Comparison of ENCODE assay signal across 8 cellular contexts in the genomic region with DNA sequence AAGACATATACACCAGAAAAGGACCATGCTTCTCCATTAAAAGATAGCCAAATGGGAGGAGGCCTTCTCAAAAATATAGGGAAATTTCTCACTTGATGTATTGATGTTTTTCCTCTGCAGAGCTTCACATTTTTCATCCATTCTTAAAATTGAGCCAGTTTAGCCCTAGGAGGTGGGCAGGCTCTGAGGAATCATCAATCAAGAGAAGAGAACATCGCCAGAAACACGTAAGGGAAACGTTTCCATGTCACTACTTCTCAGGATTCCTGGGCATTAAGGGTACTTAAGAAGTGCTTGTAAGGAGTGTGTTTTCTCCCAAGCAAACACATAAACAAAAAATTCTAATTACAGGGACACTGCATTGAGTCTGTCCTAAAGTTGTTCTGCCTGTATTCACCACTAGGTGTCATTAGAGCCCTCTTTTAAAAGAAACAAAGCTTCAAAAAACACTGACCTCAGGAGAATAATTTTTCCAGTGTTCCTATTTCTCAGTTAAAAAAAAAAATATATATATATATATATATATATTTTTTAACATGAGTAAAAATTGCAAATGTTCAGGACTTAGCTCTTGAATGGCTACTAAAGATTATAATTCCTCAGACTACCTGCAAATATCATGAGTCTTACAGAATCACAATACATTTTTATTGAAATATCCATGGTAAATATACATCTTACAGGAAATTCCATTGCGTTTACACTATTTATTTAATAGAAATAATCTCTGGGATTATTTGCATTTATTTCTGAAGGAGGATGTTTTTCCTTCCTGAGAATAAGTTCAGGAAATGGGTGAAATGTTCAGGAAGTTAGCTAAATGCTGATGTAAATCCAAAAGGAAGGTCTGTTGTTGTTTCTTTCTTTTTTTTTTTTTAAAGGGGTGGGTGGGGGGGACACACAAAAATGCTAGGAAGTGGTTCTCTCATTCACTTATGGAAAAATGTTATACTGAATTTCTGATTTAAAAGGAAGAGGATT. TPM values are rescaled to one million over a fixed set of nuclear protein-coding genes. Genes with fewer than 3 reads are reported as not detected.
A peak's percentile ranks its signal among the peaks of the same experiment; 100 is the strongest.
DNase-seq lines count a peak whose midpoint lies in the region; ATAC-seq, FAIRE-seq and TF ChIP-seq lines count a peak whose summit lies in the region.

No MANE protein-coding gene starts in this region.

- TF ChIP-seq POLR2A in GM12878 (IDR thresholded peaks at IDR 0.05; ENCODE audit: low read depth, low read length) (no peak), HepG2 (IDR thresholded peaks at IDR 0.05; ENCODE audit: insufficient read depth in 1 of 2, low read depth in 2 of 2, low read length in 2 of 2) (no peak), vagina (IDR thresholded peaks at IDR 0.05) (no peak)

- intact Hi-C loops in GM12878 (cut with micrococcal nuclease; ENCODE audit: unreplicated experiment) (loop anchor here (1.0 to 5.0 kb wide), 3 partner anchors 351 to 482 kb away; no protein-coding TSS in a partner anchor), HepG2 (cut with micrococcal nuclease; ENCODE audit: unreplicated experiment) (loop anchor here (1.0 kb wide), 2 partner anchors 351 to 482 kb away; no protein-coding TSS in a partner anchor), vagina (cut with DNase I) (loop anchor here (5.0 kb wide), 2 partner anchors 353 to 483 kb away; no protein-coding TSS in a partner anchor)

- H3K27me3 ChIP-seq in GM12878 (replicated peaks in 1 of 2; ENCODE audit: control insufficient read depth in 2 of 2, insufficient read depth in 2 of 2, low read length in 1 of 2) (no peaks in the 10 kb centered on the region; a peak in 1 of 4 replicates), HepG2 (ENCODE audit: control insufficient read depth in 1 of 2, insufficient read depth in 2 of 2, low read length in 2 of 2) (no peaks in the 10 kb centered on the region; a peak in 1 of 5 replicates), vagina (no peaks in the 10 kb centered on the region)

- ATAC-seq in HG03025 (IDR thresholded peaks at IDR 0.05; ENCODE audit: low FRiP score, unreplicated experiment) (peak; percentile 78), GM12878 (peak; percentile 81), HepG2 (no peak)

- no TSS peak for BruUV-seq in GM12878 (replicated peaks; lab: Mats Ljungman, UMichigan)
- BruUV-seq in HepG2 (replicated peaks; lab: Mats Ljungman, UMichigan): no TSS peak

- H3K4me2 ChIP-seq in GM12878 (ENCODE audit: control insufficient read depth, insufficient read depth) (no peak overlapping the region), HepG2 (ENCODE audit: low read depth, low read length) (peak overlapping the region; percentile 99)

- peak; percentile 51 to 66 (median 53); a peak in 5 of 6 replicates for TF ChIP-seq CTCF in GM12878 (IDR thresholded peaks at IDR 0.05 in 2 of 3, conservative IDR thresholded peaks at IDR 0.05 in 1 of 3; ENCODE audit: control insufficient read depth in 2 of 3, extremely low read depth in 1 of 3, insufficient read depth in 1 of 3, low read depth in 3 of 3, low read length in 3 of 3)
- TF ChIP-seq CTCF in HepG2 (CRISPR knock-in tag; IDR thresholded peaks at IDR 0.05): peak; percentile 62
- peak; percentile 50 to 67 (median 52) for TF ChIP-seq CTCF in vagina (IDR thresholded peaks at IDR 0.05)

- H3K36me3 ChIP-seq in GM12878 (ENCODE audit: control insufficient read depth in 2 of 2, insufficient read depth in 2 of 2, low read length in 1 of 2): no peaks in the 10 kb centered on the region
- H3K36me3 ChIP-seq in HepG2 (replicated peaks in 1 of 2; ENCODE audit: control insufficient read depth in 1 of 2, insufficient read depth in 2 of 2, low read length in 2 of 2): no peaks in the 10 kb centered on the region
- no peaks in the 10 kb centered on the region for H3K36me3 ChIP-seq in vagina

- POLR2A ChIA-PET in GM12878 (lab: Charles Lee): no interaction called here
- POLR2A ChIA-PET in HepG2 (lab: Yijun Ruan, JAX): interaction anchor here (1.4 to 5.2 kb wide), 9 partner anchors 14 to 158 kb away, joined by 3 to 287 read pairs (median 12); a partner anchor contains a TSS

- SMC1A ChIA-PET in GM12878 (lab: Charles Lee; ENCODE audit: uncharacterized antibody, unreplicated experiment): interaction anchor here (0.6 to 3.2 kb wide), 9 partner anchors 12 to 481 kb away, joined by 3 to 24 read pairs (median 4); a partner anchor contains a TSS

- in situ Hi-C loops in GM12878 (cut with MboI) (no loop called here), HepG2 (cut with HindIII; ENCODE audit: extremely low pct_ligation_motif_present, low pct_unique_long_range_greater_than_20kb) (loop anchor here (5.0 to 10.0 kb wide), 2 partner anchors 358 to 486 kb away; no protein-coding TSS in a partner anchor)

- H3K9ac ChIP-seq in GM12878 (ENCODE audit: control insufficient read depth, insufficient read depth, low read length): no peak overlapping the region
- H3K9ac ChIP-seq in HepG2 (ENCODE audit: insufficient read depth, low read depth, low read length): peak overlapping the region; percentile 75

- CTCF ChIA-PET in GM12878 (lab: Yijun Ruan, JAX) (interaction anchor here (0.6 to 4.4 kb wide), 36 partner anchors 12 to 1612 kb away, joined by 3 to 54 read pairs (median 4); no protein-coding TSS in a partner anchor), HepG2 (lab: Yijun Ruan, JAX; ENCODE audit: low intra/inter-chr PET ratio, low total read pairs) (interaction anchor here (0.6 to 4.8 kb wide), 8 partner anchors 16 to 482 kb away, joined by 3 to 29 read pairs (median 4); no protein-coding TSS in a partner anchor)

- DNase-seq in SIG-M5 treated with dmso at 0.1 percent for 504 hours (lab: John Stamatoyannopoulos, UW; ENCODE audit: unreplicated experiment) (peak; percentile 28), SIG-M5 (lab: John Stamatoyannopoulos, UW) (no peak), NCI-H446 (lab: John Stamatoyannopoulos, UW) (peak; percentile 65 to 75), GM12878 (ENCODE audit: low read depth, low spot score) (no peak), HepG2 (ENCODE audit: low spot score) (peak; percentile 65), vagina (ENCODE audit: extremely low spot score in 2 of 2) (no peak)
- DNase-seq in activated T-cell treated with anti-CD3 and anti-CD28 coated beads, Interleukin-2, amount 50 U/mL, for 1 hour: no peak

- no peak for TF ChIP-seq EP300 in GM12878 (IDR thresholded peaks at IDR 0.05; ENCODE audit: borderline replicate concordance in 1 of 2, control insufficient read depth in 1 of 2, low read depth in 2 of 2, low read length in 2 of 2)
- no peak for TF ChIP-seq EP300 in HepG2 (IDR thresholded peaks at IDR 0.05; ENCODE audit: low read depth in 2 of 2, low read length in 2 of 2)
- TF ChIP-seq EP300 in HepG2 (CRISPR knock-in tag; IDR thresholded peaks at IDR 0.05; ENCODE audit: borderline replicate concordance): no peak

- H2AFZ ChIP-seq in GM12878 (ENCODE audit: control insufficient read depth, low read depth, low read length): no peak overlapping the region
- peak overlapping the region; percentile 60 for H2AFZ ChIP-seq in HepG2 (ENCODE audit: low read length)

- H3K27ac ChIP-seq in GM12878 (ENCODE audit: control insufficient read depth, insufficient read depth) (no peak overlapping the region), HepG2 (ENCODE audit: extremely low read length, insufficient read depth, low read length) (peak overlapping the region; percentile 94), vagina (peak overlapping the region; percentile 81)

- WGBS in GM12878 (ENCODE audit: insufficient coverage, insufficient replicate concordance, low lambda C conversion rate, missing lambda C conversion rate): 0% methylated on average over 4 of the region's 4 CpGs
- 4% methylated on average over 4 of the region's 4 CpGs for WGBS in HepG2 (ENCODE audit: low lambda C conversion rate)

- no peaks in the 10 kb centered on the region for H3K4me1 ChIP-seq in GM12878 (ENCODE audit: control insufficient read depth, insufficient read depth, low read length)
- H3K4me1 ChIP-seq in HepG2 (ENCODE audit: insufficient read depth, low read length): peaks cover 52% of the 10 kb centered on the region
- H3K4me1 ChIP-seq in vagina: peaks cover 54% of the 10 kb centered on the region

- H4K20me1 ChIP-seq in GM12878 (ENCODE audit: control insufficient read depth, insufficient read depth): no peaks in the 10 kb centered on the region
- no peaks in the 10 kb centered on the region for H4K20me1 ChIP-seq in HepG2 (ENCODE audit: insufficient read depth, low read length)

- no peaks in the 10 kb centered on the region for H3K9me3 ChIP-seq in GM12878 (replicated peaks; ENCODE audit: control insufficient read depth, insufficient read depth, low read length)
- no peaks in the 10 kb centered on the region for H3K9me3 ChIP-seq in HepG2 (ENCODE audit: low read length)
- no peaks in the 10 kb centered on the region for H3K9me3 ChIP-seq in vagina

- FAIRE-seq in GM12878 (lab: Jason Lieb, UNC): peak; percentile 93
- peak; percentile 79 for FAIRE-seq in HepG2 (lab: Jason Lieb, UNC)

- H3K79me2 ChIP-seq in GM12878 (ENCODE audit: control insufficient read depth, insufficient read depth, low read length): no peaks in the 10 kb centered on the region
- no peaks in the 10 kb centered on the region for H3K79me2 ChIP-seq in HepG2 (ENCODE audit: insufficient read depth, low read length)

- TF ChIP-seq RAD21 in GM12878 (IDR thresholded peaks at IDR 0.05; ENCODE audit: insufficient read depth, low read depth, low read length) (peak; percentile 75), HepG2 (CRISPR knock-in tag; IDR thresholded peaks at IDR 0.05) (peak; percentile 43; the same call in 1 of the 2 replicates)

- no peak overlapping the region for H3K4me3 ChIP-seq in GM12878
- peak overlapping the region; percentile 56 to 71 (median 67); a peak in 4 of 6 replicates for H3K4me3 ChIP-seq in HepG2 (replicated peaks in 1 of 3; ENCODE audit: insufficient read depth in 1 of 3, low read depth in 2 of 3, low read length in 3 of 3)
- no peak overlapping the region for H3K4me3 ChIP-seq in vagina

- RAD21 ChIA-PET in GM12878 (lab: Charles Lee; ENCODE audit: unreplicated experiment): interaction anchor here (0.6 to 2.5 kb wide), 18 partner anchors 12 to 495 kb away, joined by 3 to 18 read pairs (median 4); a partner anchor contains a TSS

RNA-seq across cellular contexts. Expression of a gene that starts 16.0 kb away (rescaled TPM):
- total RNA-seq in GM12878 (2013; cell fraction: nucleolus; rRNA removed): 0.04 and 0.22 TPM in 2 replicates
- total RNA-seq in GM12878 (2014; rRNA removed) (under 0.01 TPM in 1 of 2 replicates, not detected in the other), GM12878 (2014; rRNA removed; fragmentation: Illumina TruSeq; extraction: Trizol) (under 0.01 TPM in 1 of 2 replicates, not detected in the other), GM12878 (2021) (0.05 and 0.13 TPM in 2 replicates), HepG2 (2016; rRNA removed; fragmentation: Illumina TruSeq; extraction: Trizol) (34.7 and 46.5 TPM in 2 replicates), vagina (47.1 TPM)
- polyA plus RNA-seq in GM12878 (2011; ENCODE audit: low read depth): not detected
- polyA plus RNA-seq in GM12878 (2011; rRNA removed) (0.01 TPM in 2 replicates), GM12878 (2014; fragmentation: Illumina TruSeq; extraction: Trizol) (not detected in 2 replicates), GM12878 (2014; fragmentation: Nextera tagmentation; extraction: Ambion mirVana) (not detected), GM12878 (2014; rRNA removed) (0.01 TPM in 1 of 2 replicates, not detected in the other), GM12878 (2016; fragmentation: Nextera tagmentation; extraction: Ambion mirVana) (not detected), HepG2 (2011; rRNA removed) (49.1 and 70.4 TPM in 2 replicates)
- 0.03 TPM in 2 replicates for polyA plus RNA-seq in GM12878 (2011; cell fraction: cytosol; rRNA removed)
- polyA plus RNA-seq in GM12878 (2011; cell fraction: nucleus; rRNA removed): 0.01 and 0.03 TPM in 2 replicates
- not detected in 2 replicates for polyA plus RNA-seq in GM12878 (2012)
- 0.05 and 0.07 TPM in 2 replicates for polyA minus RNA-seq in GM12878 (2011; rRNA and poly(A)+ RNA removed)
- 0.13 and 0.31 TPM in 2 replicates for polyA minus RNA-seq in GM12878 (2011; cell fraction: cytosol; rRNA and poly(A)+ RNA removed)
- under 0.01 and 0.10 TPM in 2 replicates for polyA minus RNA-seq in GM12878 (2011; cell fraction: nucleus; rRNA and poly(A)+ RNA removed)
- total RNA-seq in HepG2 (2016; cell fraction: cytosol; rRNA removed; fragmentation: Illumina TruSeq; extraction: Trizol; ENCODE audit: low read depth): 3.4 and 3.7 TPM in 2 replicates
- total RNA-seq in HepG2 (2016; cell fraction: insoluble cytoplasmic fraction; rRNA removed; fragmentation: Illumina TruSeq; extraction: Trizol): 36.7 and 46.5 TPM in 2 replicates
- 15.6 and 16.1 TPM in 2 replicates for total RNA-seq in HepG2 (2016; cell fraction: membrane; rRNA removed; fragmentation: Illumina TruSeq; extraction: Trizol)
- total RNA-seq in HepG2 (2016; cell fraction: nucleus; rRNA removed; fragmentation: Illumina TruSeq; extraction: Trizol): 57.2 and 60.7 TPM in 2 replicates
- 41.6 and 43.4 TPM in 2 replicates for polyA plus RNA-seq in HepG2 (2011; cell fraction: cytosol; rRNA removed)
- polyA plus RNA-seq in HepG2 (2011; cell fraction: nucleus; rRNA removed): 33.6 and 37.4 TPM in 2 replicates
- polyA plus RNA-seq in HepG2 (2012): 22.8 and 29.0 TPM in 2 replicates
- 1.4 and 1.5 TPM in 2 replicates for polyA plus RNA-seq in HepG2 (2016; cell fraction: cytosol; fragmentation: Illumina TruSeq; extraction: Trizol; ENCODE audit: low read depth)
- 19.7 and 21.6 TPM in 2 replicates for polyA plus RNA-seq in HepG2 (2016; cell fraction: insoluble cytoplasmic fraction; fragmentation: Illumina TruSeq; extraction: Trizol; ENCODE audit: low read depth)
- 4.3 and 4.6 TPM in 2 replicates for polyA plus RNA-seq in HepG2 (2016; cell fraction: membrane; fragmentation: Illumina TruSeq; extraction: Trizol; ENCODE audit: low read depth)
- 58.8 and 63.1 TPM in 2 replicates for polyA plus RNA-seq in HepG2 (2016; cell fraction: nucleus; fragmentation: Illumina TruSeq; extraction: Trizol; ENCODE audit: insufficient read depth, low read depth)
- polyA minus RNA-seq in HepG2 (2011; rRNA and poly(A)+ RNA removed; ENCODE audit: low replicate concordance): 16.6 and 151 TPM in 2 replicates
- polyA minus RNA-seq in HepG2 (2011; cell fraction: cytosol; rRNA and poly(A)+ RNA removed): 66.3 and 82.1 TPM in 2 replicates
- 43.3 and 46.9 TPM in 2 replicates for polyA minus RNA-seq in HepG2 (2011; cell fraction: nucleus; rRNA and poly(A)+ RNA removed)

Comparison
In these comparisons a context has a peak if more than half of its experiments do, and no peak if none do; other contexts are left out.
1. DNase-seq: peak in SIG-M5 treated with dmso at 0.1 percent for 504 hours (single experiment), NCI-H446 (2 of 2) and HepG2 (single experiment); none in SIG-M5 (single experiment), GM12878 (single experiment), vagina (0 of 2) and activated T-cell treated with anti-CD3 and anti-CD28 coated beads, Interleukin-2, amount 50 U/mL, for 1 hour (single experiment).
2. H3K4me3 ChIP-seq: peak in HepG2 (3 of 3); none in GM12878 (single experiment) and vagina (0 of 2).
3. Peak in every context shown above with its lines, with median percentiles within 50 percentile points of each other: CTCF ChIP-seq.